In genomic region chr10:21526184-21526951, GRCh38 we compare ENCODE assay signal across 1 cellular context.
TF ChIP-seq lines count a peak whose summit lies in the region.

No MANE protein-coding gene starts in this region.

TF ChIP-seq in HepG2, 621 proteins besides CTCF, POLR2A, EP300 and RAD21 (continued from another document and continues in another):
- TF ChIP-seq SMC3 (IDR thresholded peaks at IDR 0.05; ENCODE audit: low read length) (no peak), BRCA1 (CRISPR knock-in tag; IDR thresholded peaks at IDR 0.05) (no peak), HMG20A (CRISPR knock-in tag; IDR thresholded peaks at IDR 0.05; ENCODE audit: borderline replicate concordance) (no peak), ZNF337 (CRISPR knock-in tag; IDR thresholded peaks at IDR 0.05; ENCODE audit: borderline replicate concordance, low read depth) (no peak), ZNF414 (CRISPR knock-in tag; IDR thresholded peaks at IDR 0.05) (no peak), CBX1 (IDR thresholded peaks at IDR 0.05; ENCODE audit: low read depth) (no peak), HMGA1 (CRISPR knock-in tag; conservative IDR thresholded peaks at IDR 0.05) (no peak), BATF2 (CRISPR knock-in tag; IDR thresholded peaks at IDR 0.05) (no peak), TARDBP (CRISPR knock-in tag; IDR thresholded peaks at IDR 0.05) (peak; percentile 8; the same call in 1 of the 2 replicates), ATF5 (CRISPR knock-in tag; IDR thresholded peaks at IDR 0.05; ENCODE audit: low read depth) (no peak), ZNF205 (CRISPR knock-in tag; IDR thresholded peaks at IDR 0.05) (no peak), GATA4 (IDR thresholded peaks at IDR 0.05; ENCODE audit: borderline replicate concordance, low read depth) (no peak; the same call in 1 of the 2 replicates), GABPA (IDR thresholded peaks at IDR 0.05; ENCODE audit: low read depth, low read length) (no peak), GABPA (CRISPR knock-in tag; IDR thresholded peaks at IDR 0.05; ENCODE audit: low read depth) (no peak), ZXDC (CRISPR knock-in tag; IDR thresholded peaks at IDR 0.05) (no peak), ZSCAN12 (CRISPR knock-in tag; IDR thresholded peaks at IDR 0.05) (0 out of 2 replicates have a peak, but pooled peaks have one; percentile 14), NPAS2 (CRISPR knock-in tag; IDR thresholded peaks at IDR 0.05; ENCODE audit: borderline replicate concordance) (no peak), PHF8 (CRISPR knock-in tag; IDR thresholded peaks at IDR 0.05) (peak; percentile 73), KLF16 (CRISPR knock-in tag; IDR thresholded peaks at IDR 0.05) (no peak), ZBTB39 (CRISPR knock-in tag; IDR thresholded peaks at IDR 0.05) (no peak)
- TF ChIP-seq, protein P1, sequence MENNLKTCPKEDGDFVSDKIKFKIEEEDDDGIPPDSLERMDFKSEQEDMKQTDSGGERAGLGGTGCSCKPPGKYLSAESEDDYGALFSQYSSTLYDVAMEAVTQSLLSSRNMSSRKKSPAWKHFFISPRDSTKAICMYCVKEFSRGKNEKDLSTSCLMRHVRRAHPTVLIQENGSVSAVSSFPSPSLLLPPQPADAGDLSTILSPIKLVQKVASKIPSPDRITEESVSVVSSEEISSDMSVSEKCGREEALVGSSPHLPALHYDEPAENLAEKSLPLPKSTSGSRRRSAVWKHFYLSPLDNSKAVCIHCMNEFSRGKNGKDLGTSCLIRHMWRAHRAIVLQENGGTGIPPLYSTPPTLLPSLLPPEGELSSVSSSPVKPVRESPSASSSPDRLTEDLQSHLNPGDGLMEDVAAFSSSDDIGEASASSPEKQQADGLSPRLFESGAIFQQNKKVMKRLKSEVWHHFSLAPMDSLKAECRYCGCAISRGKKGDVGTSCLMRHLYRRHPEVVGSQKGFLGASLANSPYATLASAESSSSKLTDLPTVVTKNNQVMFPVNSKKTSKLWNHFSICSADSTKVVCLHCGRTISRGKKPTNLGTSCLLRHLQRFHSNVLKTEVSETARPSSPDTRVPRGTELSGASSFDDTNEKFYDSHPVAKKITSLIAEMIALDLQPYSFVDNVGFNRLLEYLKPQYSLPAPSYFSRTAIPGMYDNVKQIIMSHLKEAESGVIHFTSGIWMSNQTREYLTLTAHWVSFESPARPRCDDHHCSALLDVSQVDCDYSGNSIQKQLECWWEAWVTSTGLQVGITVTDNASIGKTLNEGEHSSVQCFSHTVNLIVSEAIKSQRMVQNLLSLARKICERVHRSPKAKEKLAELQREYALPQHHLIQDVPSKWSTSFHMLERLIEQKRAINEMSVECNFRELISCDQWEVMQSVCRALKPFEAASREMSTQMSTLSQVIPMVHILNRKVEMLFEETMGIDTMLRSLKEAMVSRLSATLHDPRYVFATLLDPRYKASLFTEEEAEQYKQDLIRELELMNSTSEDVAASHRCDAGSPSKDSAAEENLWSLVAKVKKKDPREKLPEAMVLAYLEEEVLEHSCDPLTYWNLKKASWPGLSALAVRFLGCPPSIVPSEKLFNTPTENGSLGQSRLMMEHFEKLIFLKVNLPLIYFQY (CRISPR knock-in tag; IDR thresholded peaks at IDR 0.05; ENCODE audit: borderline replicate concordance) = no peak; the same call in none of the 2 replicates
- TF ChIP-seq, protein P2, sequence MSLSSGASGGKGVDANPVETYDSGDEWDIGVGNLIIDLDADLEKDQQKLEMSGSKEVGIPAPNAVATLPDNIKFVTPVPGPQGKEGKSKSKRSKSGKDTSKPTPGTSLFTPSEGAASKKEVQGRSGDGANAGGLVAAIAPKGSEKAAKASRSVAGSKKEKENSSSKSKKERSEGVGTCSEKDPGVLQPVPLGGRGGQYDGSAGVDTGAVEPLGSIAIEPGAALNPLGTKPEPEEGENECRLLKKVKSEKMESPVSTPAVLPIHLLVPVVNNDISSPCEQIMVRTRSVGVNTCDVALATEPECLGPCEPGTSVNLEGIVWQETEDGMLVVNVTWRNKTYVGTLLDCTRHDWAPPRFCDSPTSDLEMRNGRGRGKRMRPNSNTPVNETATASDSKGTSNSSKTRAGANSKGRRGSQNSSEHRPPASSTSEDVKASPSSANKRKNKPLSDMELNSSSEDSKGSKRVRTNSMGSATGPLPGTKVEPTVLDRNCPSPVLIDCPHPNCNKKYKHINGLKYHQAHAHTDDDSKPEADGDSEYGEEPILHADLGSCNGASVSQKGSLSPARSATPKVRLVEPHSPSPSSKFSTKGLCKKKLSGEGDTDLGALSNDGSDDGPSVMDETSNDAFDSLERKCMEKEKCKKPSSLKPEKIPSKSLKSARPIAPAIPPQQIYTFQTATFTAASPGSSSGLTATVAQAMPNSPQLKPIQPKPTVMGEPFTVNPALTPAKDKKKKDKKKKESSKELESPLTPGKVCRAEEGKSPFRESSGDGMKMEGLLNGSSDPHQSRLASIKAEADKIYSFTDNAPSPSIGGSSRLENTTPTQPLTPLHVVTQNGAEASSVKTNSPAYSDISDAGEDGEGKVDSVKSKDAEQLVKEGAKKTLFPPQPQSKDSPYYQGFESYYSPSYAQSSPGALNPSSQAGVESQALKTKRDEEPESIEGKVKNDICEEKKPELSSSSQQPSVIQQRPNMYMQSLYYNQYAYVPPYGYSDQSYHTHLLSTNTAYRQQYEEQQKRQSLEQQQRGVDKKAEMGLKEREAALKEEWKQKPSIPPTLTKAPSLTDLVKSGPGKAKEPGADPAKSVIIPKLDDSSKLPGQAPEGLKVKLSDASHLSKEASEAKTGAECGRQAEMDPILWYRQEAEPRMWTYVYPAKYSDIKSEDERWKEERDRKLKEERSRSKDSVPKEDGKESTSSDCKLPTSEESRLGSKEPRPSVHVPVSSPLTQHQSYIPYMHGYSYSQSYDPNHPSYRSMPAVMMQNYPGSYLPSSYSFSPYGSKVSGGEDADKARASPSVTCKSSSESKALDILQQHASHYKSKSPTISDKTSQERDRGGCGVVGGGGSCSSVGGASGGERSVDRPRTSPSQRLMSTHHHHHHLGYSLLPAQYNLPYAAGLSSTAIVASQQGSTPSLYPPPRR (CRISPR knock-in tag; IDR thresholded peaks at IDR 0.05; ENCODE audit: borderline replicate concordance) = peak; percentile 0; the same call in 1 of the 2 replicates
- TF ChIP-seq, protein P3, sequence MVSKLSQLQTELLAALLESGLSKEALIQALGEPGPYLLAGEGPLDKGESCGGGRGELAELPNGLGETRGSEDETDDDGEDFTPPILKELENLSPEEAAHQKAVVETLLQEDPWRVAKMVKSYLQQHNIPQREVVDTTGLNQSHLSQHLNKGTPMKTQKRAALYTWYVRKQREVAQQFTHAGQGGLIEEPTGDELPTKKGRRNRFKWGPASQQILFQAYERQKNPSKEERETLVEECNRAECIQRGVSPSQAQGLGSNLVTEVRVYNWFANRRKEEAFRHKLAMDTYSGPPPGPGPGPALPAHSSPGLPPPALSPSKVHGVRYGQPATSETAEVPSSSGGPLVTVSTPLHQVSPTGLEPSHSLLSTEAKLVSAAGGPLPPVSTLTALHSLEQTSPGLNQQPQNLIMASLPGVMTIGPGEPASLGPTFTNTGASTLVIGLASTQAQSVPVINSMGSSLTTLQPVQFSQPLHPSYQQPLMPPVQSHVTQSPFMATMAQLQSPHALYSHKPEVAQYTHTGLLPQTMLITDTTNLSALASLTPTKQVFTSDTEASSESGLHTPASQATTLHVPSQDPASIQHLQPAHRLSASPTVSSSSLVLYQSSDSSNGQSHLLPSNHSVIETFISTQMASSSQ (IDR thresholded peaks at IDR 0.05; ENCODE audit: low read depth) = no peak
- TF ChIP-seq, protein P3 (CRISPR knock-in tag; IDR thresholded peaks at IDR 0.05; ENCODE audit: borderline replicate concordance) = no peak
- TF ChIP-seq, protein P4, sequence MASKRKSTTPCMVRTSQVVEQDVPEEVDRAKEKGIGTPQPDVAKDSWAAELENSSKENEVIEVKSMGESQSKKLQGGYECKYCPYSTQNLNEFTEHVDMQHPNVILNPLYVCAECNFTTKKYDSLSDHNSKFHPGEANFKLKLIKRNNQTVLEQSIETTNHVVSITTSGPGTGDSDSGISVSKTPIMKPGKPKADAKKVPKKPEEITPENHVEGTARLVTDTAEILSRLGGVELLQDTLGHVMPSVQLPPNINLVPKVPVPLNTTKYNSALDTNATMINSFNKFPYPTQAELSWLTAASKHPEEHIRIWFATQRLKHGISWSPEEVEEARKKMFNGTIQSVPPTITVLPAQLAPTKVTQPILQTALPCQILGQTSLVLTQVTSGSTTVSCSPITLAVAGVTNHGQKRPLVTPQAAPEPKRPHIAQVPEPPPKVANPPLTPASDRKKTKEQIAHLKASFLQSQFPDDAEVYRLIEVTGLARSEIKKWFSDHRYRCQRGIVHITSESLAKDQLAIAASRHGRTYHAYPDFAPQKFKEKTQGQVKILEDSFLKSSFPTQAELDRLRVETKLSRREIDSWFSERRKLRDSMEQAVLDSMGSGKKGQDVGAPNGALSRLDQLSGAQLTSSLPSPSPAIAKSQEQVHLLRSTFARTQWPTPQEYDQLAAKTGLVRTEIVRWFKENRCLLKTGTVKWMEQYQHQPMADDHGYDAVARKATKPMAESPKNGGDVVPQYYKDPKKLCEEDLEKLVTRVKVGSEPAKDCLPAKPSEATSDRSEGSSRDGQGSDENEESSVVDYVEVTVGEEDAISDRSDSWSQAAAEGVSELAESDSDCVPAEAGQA (IDR thresholded peaks at IDR 0.05; ENCODE audit: low read depth) = no peak
- TF ChIP-seq, protein P4 (CRISPR knock-in tag; IDR thresholded peaks at IDR 0.05; ENCODE audit: borderline replicate concordance) = no peak
